24 cellular contexts compared by ENCODE assay signal in the genomic region with DNA sequence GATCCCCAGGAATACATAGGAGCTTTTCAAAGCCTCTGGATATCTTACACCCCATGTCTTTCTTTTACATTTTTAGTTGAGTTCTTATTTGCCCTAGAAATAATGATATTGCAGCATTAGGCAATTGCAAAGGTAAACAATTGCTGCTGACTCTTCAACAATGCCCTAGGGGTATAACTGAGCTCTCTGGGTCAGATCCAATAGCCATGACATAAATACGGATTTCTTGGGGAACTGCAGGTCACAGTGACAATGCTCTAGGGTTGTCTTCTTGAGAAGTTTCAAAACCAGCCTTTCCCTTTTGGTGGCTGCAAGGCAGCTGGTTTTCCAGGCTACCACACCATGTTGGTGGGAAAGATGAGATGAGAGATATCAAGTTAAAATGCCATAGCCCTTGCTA. TPM values are rescaled to one million over a fixed set of nuclear protein-coding genes. Genes with fewer than 3 reads are reported as not detected.
"Had no signal": no experiment of that assay in that cellular context is flagged by ENCODE, and none has a peak within 500 bp of the region (broad histone marks: within the 10 kb centered on the region; RNA-seq: fewer than 3 reads in every experiment).

No MANE protein-coding gene starts in this region.

- ATAC-seq: activated CD8-positive, alpha-beta T cell treated with anti-CD3 and anti-CD28 coated beads, Interleukin-2, amount 10 ng/mL, durations not matched to agents 7 days and 5 days; T-helper 17 cell; WTC11 had no signal

- H3K36me3 ChIP-seq: adrenal gland had no signal

- H3K27me3 ChIP-seq: adrenal gland had no signal

- FAIRE-seq: RCC 7860 had no signal

- H3K4me3 ChIP-seq: adrenal gland had no signal

- DNase-seq: activated CD4-positive, alpha-beta T cell treated with anti-CD3 and anti-CD28 coated beads for 48 hours; activated CD4-positive, alpha-beta T cell treated with anti-CD3 and anti-CD28 coated beads, Interleukin-2, amount 50 U/mL, for 4 hours; activated CD4-positive, CD25-positive, alpha-beta regulatory T cell treated with anti-CD3 and anti-CD28 coated beads, Interleukin-2, amount 50 U/mL, for 72 hours; activated CD8-positive, alpha-beta memory T cell treated with anti-CD3 and anti-CD28 coated beads, Interleukin-2, amount 50 U/mL, for 48 hours; activated CD8-positive, alpha-beta T cell treated with anti-CD3 and anti-CD28 coated beads, Interleukin-2, amount 10 ng/mL, durations not matched to agents 7 days and 5 days; activated naive CD4-positive, alpha-beta T cell treated with anti-CD3 and anti-CD28 coated beads, Interleukin-2, amount 50 U/mL, for 16 hours; activated naive CD8-positive, alpha-beta T cell treated with anti-CD3 and anti-CD28 coated beads, Interleukin-2, amount 10 ng/mL, durations not matched to agents 7 days and 5 days; activated T-cell treated with anti-CD3 and anti-CD28 coated beads, Interleukin-2, amount 50 U/mL, for 1 hour; adrenal gland; anterior cingulate cortex; central memory CD4-positive, alpha-beta T cell; MM.1S; NCI-H1105; NCI-H146; NCI-H1930; NCI-H2107; NCI-H2171 treated with DMSO at 0.1 percent for 48 hours; NCI-H226; NCI-H510A; SIG-M5; T-helper 17 cell; T-helper 9 cell had no signal

RNA-seq across cellular contexts. Expression of a gene that starts 16.5 kb away (rescaled TPM):
- total RNA-seq: activated CD8-positive, alpha-beta T cell treated with anti-CD3 and anti-CD28 coated beads, Interleukin-2, amount 10 ng/mL, durations not matched to agents 7 days and 5 days; activated naive CD8-positive, alpha-beta T cell treated with anti-CD3 and anti-CD28 coated beads, Interleukin-2, amount 10 ng/mL, durations not matched to agents 7 days and 5 days; adrenal gland; T-helper 17 cell; WTC11 had no signal

RNA-seq across cellular contexts. Expression of a gene that starts 39.6 kb away (rescaled TPM):
- total RNA-seq: activated CD8-positive, alpha-beta T cell treated with anti-CD3 and anti-CD28 coated beads, Interleukin-2, amount 10 ng/mL, durations not matched to agents 7 days and 5 days; activated naive CD8-positive, alpha-beta T cell treated with anti-CD3 and anti-CD28 coated beads, Interleukin-2, amount 10 ng/mL, durations not matched to agents 7 days and 5 days; adrenal gland; T-helper 17 cell; WTC11 had no signal
